Comparison of ENCODE assay signal across 2 cellular contexts in the genomic region with DNA sequence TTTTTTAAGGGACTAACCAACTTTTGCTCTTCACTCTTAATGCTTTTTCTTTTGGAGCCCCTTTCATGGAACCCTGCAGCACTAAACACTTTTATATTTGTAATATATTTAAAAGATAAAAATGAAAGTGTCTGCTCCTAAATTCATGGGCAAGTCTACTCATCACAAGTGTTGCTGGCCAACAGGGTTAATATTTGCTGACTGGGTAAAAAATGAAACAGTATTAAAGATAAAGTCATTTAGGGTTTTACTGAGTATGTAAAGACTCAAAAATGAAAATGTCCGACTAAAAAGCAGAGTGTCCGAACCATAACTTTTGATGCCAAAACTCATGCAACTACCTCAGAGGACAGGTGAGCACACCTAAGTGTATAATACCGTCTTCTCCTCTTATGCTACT.
TF ChIP-seq lines count a peak whose summit lies in the region.

No MANE protein-coding gene starts in this region.

TF ChIP-seq in HepG2, 621 proteins besides CTCF, POLR2A, EP300 and RAD21:
- peak; percentile 88 to 96 for TF ChIP-seq MAFK (conservative IDR thresholded peaks at IDR 0.05 in 1 of 2, IDR thresholded peaks at IDR 0.05 in 1 of 2; ENCODE audit: low read length in 2 of 2)
- no peak for TF ChIP-seq ZNF564 (CRISPR knock-in tag; IDR thresholded peaks at IDR 0.05)
- TF ChIP-seq MAFF (IDR thresholded peaks at IDR 0.05; ENCODE audit: low read depth, low read length), result peak; percentile 95

TF ChIP-seq in K562, 482 proteins besides CTCF, POLR2A, EP300 and RAD21:
- TF ChIP-seq POLR2AphosphoS5 (IDR thresholded peaks at IDR 0.05; ENCODE audit: control insufficient read depth, insufficient read depth, low read depth, low read length) (no peak), ZNF639 (CRISPR knock-in tag; conservative IDR thresholded peaks at IDR 0.05 in 1 of 2, IDR thresholded peaks at IDR 0.05 in 1 of 2) (no peak), CCAR2 (IDR thresholded peaks at IDR 0.05; ENCODE audit: low read depth, low read length) (no peak), MAFF (IDR thresholded peaks at IDR 0.05; ENCODE audit: low read length) (peak; percentile 91), MAFK (IDR thresholded peaks at IDR 0.05; ENCODE audit: low read length) (peak; percentile 87), DACH1 (IDR thresholded peaks at IDR 0.05; ENCODE audit: partially characterized antibody) (no peak), SMAD4 (CRISPR knock-in tag; conservative IDR thresholded peaks at IDR 0.05) (no peak), ZNF224 (CRISPR knock-in tag; IDR thresholded peaks at IDR 0.05) (no peak), NUFIP1 (IDR thresholded peaks at IDR 0.05; ENCODE audit: partially characterized antibody) (no peak), GTF2B (IDR thresholded peaks at IDR 0.05; ENCODE audit: extremely low read depth, insufficient read length) (no peak), EHMT2 (IDR thresholded peaks at IDR 0.05) (no peak), NCOA6 (IDR thresholded peaks at IDR 0.05) (no peak), C11orf30 (IDR thresholded peaks at IDR 0.05; ENCODE audit: low read depth) (peak; percentile 78), TRIM24 (IDR thresholded peaks at IDR 0.05) (no peak), ZNF316 (IDR thresholded peaks at IDR 0.05) (peak; percentile 86), SREBF1 (IDR thresholded peaks at IDR 0.05; ENCODE audit: borderline replicate concordance, low read depth, low read length) (no peak), ILK (tag; IDR thresholded peaks at IDR 0.05; ENCODE audit: borderline replicate concordance, low read depth) (no peak), MAFG (tag; conservative IDR thresholded peaks at IDR 0.05) (peak; percentile 65; the same call in 1 of the 2 replicates), PHB2 (IDR thresholded peaks at IDR 0.05; ENCODE audit: low read depth) (no peak), SMARCE1 (IDR thresholded peaks at IDR 0.05) (no peak), PHF21A (IDR thresholded peaks at IDR 0.05; ENCODE audit: borderline replicate concordance, low read depth) (no peak), EWSR1 (IDR thresholded peaks at IDR 0.05; ENCODE audit: borderline replicate concordance, low read depth, partially characterized antibody) (no peak), ARID1B (IDR thresholded peaks at IDR 0.05) (no peak), ARHGAP35 (IDR thresholded peaks at IDR 0.05; ENCODE audit: partially characterized antibody) (no peak), SIX5 (IDR thresholded peaks at IDR 0.05; ENCODE audit: borderline replicate concordance in 1 of 2, insufficient read depth in 1 of 2, low read depth in 1 of 2, low read length in 2 of 2) (no peak), ZBTB7A (IDR thresholded peaks at IDR 0.05; ENCODE audit: borderline replicate concordance, control insufficient read depth, low read depth, low read length) (no peak)
- TF ChIP-seq, protein P1, sequence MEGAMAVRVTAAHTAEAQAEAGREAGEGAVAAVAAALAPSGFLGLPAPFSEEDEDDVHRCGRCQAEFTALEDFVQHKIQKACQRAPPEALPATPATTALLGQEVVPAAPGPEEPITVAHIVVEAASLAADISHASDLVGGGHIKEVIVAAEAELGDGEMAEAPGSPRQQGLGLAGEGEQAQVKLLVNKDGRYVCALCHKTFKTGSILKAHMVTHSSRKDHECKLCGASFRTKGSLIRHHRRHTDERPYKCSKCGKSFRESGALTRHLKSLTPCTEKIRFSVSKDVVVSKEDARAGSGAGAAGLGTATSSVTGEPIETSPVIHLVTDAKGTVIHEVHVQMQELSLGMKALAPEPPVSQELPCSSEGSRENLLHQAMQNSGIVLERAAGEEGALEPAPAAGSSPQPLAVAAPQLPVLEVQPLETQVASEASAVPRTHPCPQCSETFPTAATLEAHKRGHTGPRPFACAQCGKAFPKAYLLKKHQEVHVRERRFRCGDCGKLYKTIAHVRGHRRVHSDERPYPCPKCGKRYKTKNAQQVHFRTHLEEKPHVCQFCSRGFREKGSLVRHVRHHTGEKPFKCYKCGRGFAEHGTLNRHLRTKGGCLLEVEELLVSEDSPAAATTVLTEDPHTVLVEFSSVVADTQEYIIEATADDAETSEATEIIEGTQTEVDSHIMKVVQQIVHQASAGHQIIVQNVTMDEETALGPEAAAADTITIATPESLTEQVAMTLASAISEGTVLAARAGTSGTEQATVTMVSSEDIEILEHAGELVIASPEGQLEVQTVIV (CRISPR knock-in tag; IDR thresholded peaks at IDR 0.05; ENCODE audit: borderline replicate concordance), result no peak
